ENCODE assay signal across 11 cellular contexts in genomic region chr6:128569737-128570438, GRCh38. TPM values are rescaled to one million over a fixed set of nuclear protein-coding genes. Genes with fewer than 3 reads are reported as not detected.
DNase-seq lines count a peak whose midpoint lies in the region; ATAC-seq lines count a peak whose summit lies in the region.
"Had no signal": no experiment of that assay in that cellular context is flagged by ENCODE, and none has a peak within 500 bp of the region (broad histone marks: within the 10 kb centered on the region; RNA-seq: fewer than 3 reads in every experiment).

No MANE protein-coding gene starts in this region.

- no peaks in the 10 kb centered on the region for H3K9me3 Mint-ChIP-seq in activated naive CD4-positive, alpha-beta T cell treated with anti-CD3 and anti-CD28 coated beads for 36 hours

- H3K36me3 Mint-ChIP-seq in activated naive CD4-positive, alpha-beta T cell treated with anti-CD3 and anti-CD28 coated beads for 36 hours (ENCODE audit: low read depth): no peaks in the 10 kb centered on the region
- H3K36me3 Mint-ChIP-seq: activated naive CD4-positive, alpha-beta T cell treated with anti-CD3 and anti-CD28 coated beads, Interleukin-2, amount 10 ng/mL, durations not matched to agents 7 days and 5 days; CD4-positive, CD25-positive, alpha-beta regulatory T cell had no signal

- no peaks in the 10 kb centered on the region for H3K36me3 ChIP-seq in ACC112 (ENCODE audit: insufficient read depth, low read length)

- peak overlapping the region; percentile 67 for H3K4me3 ChIP-seq in ACC112 (ENCODE audit: low read depth, low read length)

- no peaks in the 10 kb centered on the region for H3K27me3 ChIP-seq in ACC112 (ENCODE audit: insufficient read depth, low read length)

- no peak overlapping the region for H3K27ac Mint-ChIP-seq in activated naive CD4-positive, alpha-beta T cell treated with anti-CD3 and anti-CD28 coated beads for 36 hours
- H3K27ac Mint-ChIP-seq: activated naive CD4-positive, alpha-beta T cell treated with anti-CD3 and anti-CD28 coated beads, Interleukin-2, amount 10 ng/mL, durations not matched to agents 7 days and 5 days; CD4-positive, CD25-positive, alpha-beta regulatory T cell had no signal

- peak overlapping the region; percentile 62 for H2AFZ ChIP-seq in ACC112 (ENCODE audit: low read length, unreplicated experiment)

- peak; percentile 94 for DNase-seq in HS-5 (ENCODE audit: low read depth)
- peak; percentile 71 for DNase-seq in astrocyte of the hippocampus (ENCODE audit: low read depth, low spot score)
- peak; percentile 93 for DNase-seq in islet precursor cell
- DNase-seq in activated naive CD4-positive, alpha-beta T cell treated with anti-CD3 and anti-CD28 coated beads for 36 hours: no peak
- DNase-seq in NCI-H187 (lab: John Stamatoyannopoulos, UW): no peak
- DNase-seq: activated naive CD4-positive, alpha-beta T cell treated with anti-CD3 and anti-CD28 coated beads, Interleukin-2, amount 10 ng/mL, durations not matched to agents 7 days and 5 days; CD4-positive, CD25-positive, alpha-beta regulatory T cell; NCI-H1436 had no signal

- ATAC-seq in HG02588 (IDR thresholded peaks at IDR 0.05; ENCODE audit: unreplicated experiment) (no peak), GM18873 (IDR thresholded peaks at IDR 0.05; ENCODE audit: low FRiP score, unreplicated experiment) (no peak)

- peak overlapping the region; percentile 73 for H3K27ac ChIP-seq in ACC112 (ENCODE audit: low read depth, low read length)

- no peaks in the 10 kb centered on the region for H3K4me1 Mint-ChIP-seq in activated naive CD4-positive, alpha-beta T cell treated with anti-CD3 and anti-CD28 coated beads for 36 hours (ENCODE audit: low read depth)
- H3K4me1 Mint-ChIP-seq: activated naive CD4-positive, alpha-beta T cell treated with anti-CD3 and anti-CD28 coated beads, Interleukin-2, amount 10 ng/mL, durations not matched to agents 7 days and 5 days; CD4-positive, CD25-positive, alpha-beta regulatory T cell had no signal

- H3K27me3 Mint-ChIP-seq in activated naive CD4-positive, alpha-beta T cell treated with anti-CD3 and anti-CD28 coated beads for 36 hours (ENCODE audit: low read depth): no peaks in the 10 kb centered on the region
- H3K27me3 Mint-ChIP-seq: CD4-positive, CD25-positive, alpha-beta regulatory T cell had no signal

- CTCF ChIA-PET in activated naive CD4-positive, alpha-beta T cell treated with anti-CD3 and anti-CD28 coated beads for 36 hours (lab: Charles Lee): no interaction called here

- intact Hi-C loops in activated naive CD4-positive, alpha-beta T cell treated with anti-CD3 and anti-CD28 coated beads for 36 hours (cut with micrococcal nuclease): no loop called here

- H3K79me2 ChIP-seq in ACC112 (ENCODE audit: control insufficient read depth, insufficient read depth, low read length, unreplicated experiment): no peaks in the 10 kb centered on the region

- H3K4me3 Mint-ChIP-seq in activated naive CD4-positive, alpha-beta T cell treated with anti-CD3 and anti-CD28 coated beads for 36 hours: no peak overlapping the region
- H3K4me3 Mint-ChIP-seq: activated naive CD4-positive, alpha-beta T cell treated with anti-CD3 and anti-CD28 coated beads, Interleukin-2, amount 10 ng/mL, durations not matched to agents 7 days and 5 days; CD4-positive, CD25-positive, alpha-beta regulatory T cell had no signal

- peaks cover 33% of the 10 kb centered on the region for H3K4me1 ChIP-seq in ACC112 (ENCODE audit: control insufficient read depth, insufficient read depth, low read length, unreplicated experiment)

RNA-seq across cellular contexts. Expression of gene PTPRK, which starts 49.5 kb away (rescaled TPM):
- 1 to 10 TPM; 5.5 to 8.0 TPM for total RNA-seq in activated naive CD4-positive, alpha-beta T cell treated with anti-CD3 and anti-CD28 coated beads for 36 hours

Comparison
In these comparisons a context has a peak if more than half of its experiments do, and no peak if none do; other contexts are left out.
1. DNase-seq: peak in HS-5 (single experiment), astrocyte of the hippocampus (single experiment) and islet precursor cell (single experiment); none in activated naive CD4-positive, alpha-beta T cell treated with anti-CD3 and anti-CD28 coated beads for 36 hours (single experiment) and NCI-H187 (0 of 2).